Comparison of ENCODE assay signal across 8 cellular contexts in genomic region chr2:98269274-98269673, GRCh38.
A peak's percentile ranks its signal among the peaks of the same experiment; 100 is the strongest.
DNase-seq lines count a peak whose midpoint lies in the region; ATAC-seq and TF ChIP-seq lines count a peak whose summit lies in the region.

No MANE protein-coding gene starts in this region.

- peak; percentile 71 for DNase-seq in AG08395 (ENCODE audit: low spot score)
- DNase-seq in GM10266 (ENCODE audit: extremely low spot score): peak; percentile 47
- DNase-seq in NCI-H345 treated with DMSO at 0.1 percent for 48 hours (lab: John Stamatoyannopoulos, UW; ENCODE audit: unreplicated experiment): peak; percentile 3
- DNase-seq in breast epithelium (ENCODE audit: low spot score in 2 of 2): no peak
- no peak for DNase-seq in lung (ENCODE audit: low spot score)
- no peak for DNase-seq in activated CD4-positive, alpha-beta memory T cell treated with anti-CD3 and anti-CD28 coated beads for 36 hours
- no peak for DNase-seq in occipital lobe (lab: John Stamatoyannopoulos, UW)

- TF ChIP-seq CTCF in GM10266 (IDR thresholded peaks at IDR 0.05; ENCODE audit: control insufficient read depth, insufficient read depth, low read depth, missing control alignments) (peak; percentile 39), breast epithelium (IDR thresholded peaks at IDR 0.05) (peak; percentile 60 to 67 (median 64)), lung (IDR thresholded peaks at IDR 0.05; ENCODE audit: control extremely low read depth, extremely low read depth) (peak; percentile 45)

- no peaks in the 10 kb centered on the region for H3K4me1 Mint-ChIP-seq in activated CD4-positive, alpha-beta memory T cell treated with anti-CD3 and anti-CD28 coated beads for 36 hours (ENCODE audit: low read depth)

- no peak overlapping the region for H3K4me3 Mint-ChIP-seq in activated CD4-positive, alpha-beta memory T cell treated with anti-CD3 and anti-CD28 coated beads for 36 hours

- TF ChIP-seq POLR2A in breast epithelium (IDR thresholded peaks at IDR 0.05): no peak

- ATAC-seq in lung (ENCODE audit: insufficient read depth, low FRiP score): no peak
- no peak for ATAC-seq in GM19035 (IDR thresholded peaks at IDR 0.05; ENCODE audit: unreplicated experiment)

- CTCF ChIA-PET in activated CD4-positive, alpha-beta memory T cell treated with anti-CD3 and anti-CD28 coated beads for 36 hours (lab: Charles Lee): interaction anchor here (0.8 to 2.2 kb wide), 13 partner anchors 15 to 569 kb away, joined by 3 to 23 read pairs (median 4); no protein-coding TSS in a partner anchor

- intact Hi-C loops in breast epithelium (cut with DNase I; ENCODE audit: low total_unique reads): no loop called here
- intact Hi-C loops in activated CD4-positive, alpha-beta memory T cell treated with anti-CD3 and anti-CD28 coated beads for 36 hours (cut with micrococcal nuclease): loop anchor here (1.0 kb wide), 1 partner anchor 463 kb away; no protein-coding TSS in a partner anchor

- no peaks in the 10 kb centered on the region for H3K36me3 ChIP-seq in breast epithelium
- no peaks in the 10 kb centered on the region for H3K36me3 ChIP-seq in lung (ENCODE audit: control insufficient read depth in 2 of 2, insufficient read depth in 2 of 2, low read length in 2 of 2)

- H3K9me3 Mint-ChIP-seq in activated CD4-positive, alpha-beta memory T cell treated with anti-CD3 and anti-CD28 coated beads for 36 hours: peaks cover 15% of the 10 kb centered on the region

- H3K4me1 ChIP-seq in breast epithelium (no peaks in the 10 kb centered on the region), lung (ENCODE audit: control insufficient read depth in 2 of 2, insufficient read depth in 2 of 2, low read length in 2 of 2) (peaks cover 0 to 2% of the 10 kb centered on the region in 2 donors)

- WGBS in lung, 2 donors: 31 to 32% methylated on average over 2 of the region's 2 CpGs

- POLR2A ChIA-PET in activated CD4-positive, alpha-beta memory T cell treated with anti-CD3 and anti-CD28 coated beads for 36 hours (lab: Charles Lee): no interaction called here

- no peaks in the 10 kb centered on the region for H3K27me3 ChIP-seq in breast epithelium
- no peaks in the 10 kb centered on the region for H3K27me3 ChIP-seq in lung (ENCODE audit: control insufficient read depth, insufficient read depth)

- peaks cover 7% of the 10 kb centered on the region for H3K27me3 Mint-ChIP-seq in activated CD4-positive, alpha-beta memory T cell treated with anti-CD3 and anti-CD28 coated beads for 36 hours

- H3K27ac ChIP-seq in breast epithelium (no peak overlapping the region), lung (ENCODE audit: low read depth in 1 of 2, low read length in 1 of 2) (no peak overlapping the region)

- H3K9me3 ChIP-seq in breast epithelium: no peaks in the 10 kb centered on the region
- peaks cover 0 to 3% of the 10 kb centered on the region in 2 donors for H3K9me3 ChIP-seq in lung (ENCODE audit: control insufficient read depth in 2 of 2, insufficient read depth in 1 of 2, low read length in 1 of 2)

- H3K36me3 Mint-ChIP-seq in activated CD4-positive, alpha-beta memory T cell treated with anti-CD3 and anti-CD28 coated beads for 36 hours: peaks cover 3% of the 10 kb centered on the region

- H3K4me3 ChIP-seq in breast epithelium: no peak overlapping the region
- no peak overlapping the region for H3K4me3 ChIP-seq in lung

- no peak overlapping the region for H3K27ac Mint-ChIP-seq in activated CD4-positive, alpha-beta memory T cell treated with anti-CD3 and anti-CD28 coated beads for 36 hours

Comparison
In these comparisons a context has a peak if more than half of its experiments do, and no peak if none do; other contexts are left out.
1. DNase-seq: peak in AG08395 (single experiment), GM10266 (single experiment) and NCI-H345 treated with DMSO at 0.1 percent for 48 hours (single experiment); none in breast epithelium (0 of 2), lung (single experiment), activated CD4-positive, alpha-beta memory T cell treated with anti-CD3 and anti-CD28 coated beads for 36 hours (single experiment) and occipital lobe (single experiment).
2. Peak in every context shown above with its lines, with median percentiles within 50 percentile points of each other: CTCF ChIP-seq.